Comparison of ENCODE assay signal across 16 cellular contexts in the genomic region with DNA sequence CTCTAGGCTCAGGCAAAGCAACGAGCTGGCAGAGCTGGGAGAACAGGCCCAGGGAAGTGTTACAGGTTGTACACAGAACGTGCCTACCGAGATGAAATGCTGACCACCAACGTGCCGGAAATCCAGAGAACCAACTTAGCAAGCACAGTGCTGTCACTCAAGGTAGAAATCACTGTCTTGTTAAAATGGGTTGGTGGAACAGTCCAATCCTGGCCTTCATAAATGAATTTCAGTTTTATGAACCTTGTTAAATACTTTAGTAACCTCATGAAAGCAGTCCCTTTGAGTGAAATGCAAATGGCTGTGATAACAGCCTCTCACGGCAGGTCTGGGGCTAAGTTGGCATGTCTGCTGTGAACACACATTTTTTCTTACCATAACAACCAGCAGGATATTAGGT. TPM values are rescaled to one million over a fixed set of nuclear protein-coding genes. Genes with fewer than 3 reads are reported as not detected.
DNase-seq lines count a peak whose midpoint lies in the region; ATAC-seq, FAIRE-seq and TF ChIP-seq lines count a peak whose summit lies in the region.
"Had no signal": no experiment of that assay in that cellular context is flagged by ENCODE, and none has a peak within 500 bp of the region (broad histone marks: within the 10 kb centered on the region; RNA-seq: fewer than 3 reads in every experiment).

No MANE protein-coding gene starts in this region.

- no peak overlapping the region for H3K4me3 Mint-ChIP-seq in T-helper 2 cell treated with Interferon-gamma antibody and Interleukin-4, amounts not matched to agents 5 μg/mL and 100 μg/mL, for 36 hours

- H4K20me1 ChIP-seq in BLaER1 = peaks cover 14% of the 10 kb centered on the region; the same call in 1 of the 2 replicates
- no peaks in the 10 kb centered on the region for H4K20me1 ChIP-seq in endothelial cell of umbilical vein (replicated peaks; ENCODE audit: control insufficient read depth, extremely low read depth, insufficient read depth, low read length)

- no peaks in the 10 kb centered on the region for H3K27me3 ChIP-seq in BLaER1
- H3K27me3 ChIP-seq in endothelial cell of umbilical vein (ENCODE audit: control insufficient read depth in 2 of 2, insufficient read depth in 2 of 2, low read length in 2 of 2) = no peaks in the 10 kb centered on the region
- H3K27me3 ChIP-seq: ovary had no signal

- no peak for DNase-seq in endothelial cell of umbilical vein (ENCODE audit: low read depth, low spot score)
- DNase-seq in T-helper 2 cell treated with Interferon-gamma antibody and Interleukin-4, amounts not matched to agents 5 μg/mL and 100 μg/mL, for 36 hours (ENCODE audit: low spot score) = no peak
- no peak for DNase-seq in UCSD-AML1 (lab: John Stamatoyannopoulos, UW; ENCODE audit: unreplicated experiment)
- no peak for DNase-seq in H54 (ENCODE audit: insufficient read length, low spot score)
- DNase-seq: activated CD8-positive, alpha-beta memory T cell treated with anti-CD3 and anti-CD28 coated beads for 24 hours; effector CD4-positive, alpha-beta T cell; NCI-H345; ovary; stimulated activated CD4-positive, alpha-beta T cell treated with anti-CD3 and anti-CD28 coated beads, Interleukin-1b, Interleukin-23, amount 100 ng/mL, for 48 hours; stimulated activated naive CD4-positive, alpha-beta T cell treated with Interleukin-2 at 50 U/mL for 16 hours had no signal

- H3K36me3 ChIP-seq in BLaER1 (peaks cover 97% of the 10 kb centered on the region), endothelial cell of umbilical vein (ENCODE audit: control insufficient read depth in 2 of 2, extremely low read depth in 1 of 2, insufficient read depth in 2 of 2, low read length in 2 of 2) (peaks cover 18 to 26% of the 10 kb centered on the region in 2 experiments)
- H3K36me3 ChIP-seq: ovary had no signal

- no peak for TF ChIP-seq CTCF in endothelial cell of umbilical vein (IDR thresholded peaks at IDR 0.05; ENCODE audit: extremely low read depth in 1 of 2, insufficient read depth in 1 of 2, low read depth in 1 of 2, low read length in 2 of 2)

- dilution Hi-C loops in endothelial cell of umbilical vein (cut with MboI; ENCODE audit: extremely low pct_ligation_motif_present, low sequenced_read_pairs) = no loop called here

- no peaks in the 10 kb centered on the region for H3K27me3 Mint-ChIP-seq in T-helper 2 cell treated with Interferon-gamma antibody and Interleukin-4, amounts not matched to agents 5 μg/mL and 100 μg/mL, for 36 hours (ENCODE audit: low read depth)

- no peak overlapping the region for H3K4me3 ChIP-seq in BLaER1
- no peak overlapping the region for H3K4me3 ChIP-seq in endothelial cell of umbilical vein (replicated peaks in 1 of 3; ENCODE audit: insufficient read depth in 1 of 3, low read depth in 1 of 3, low read length in 3 of 3)
- H3K4me3 ChIP-seq: lung, ovary had no signal

- intact Hi-C loops in endothelial cell of umbilical vein (cut with micrococcal nuclease) = no loop called here

- ATAC-seq in GM19023 (IDR thresholded peaks at IDR 0.05; ENCODE audit: unreplicated experiment) = peak; percentile 34
- ATAC-seq in HG03378 (IDR thresholded peaks at IDR 0.05; ENCODE audit: unreplicated experiment) = peak; percentile 16
- ATAC-seq in GM21390 (IDR thresholded peaks at IDR 0.05; ENCODE audit: unreplicated experiment) = no peak
- ATAC-seq: Panc1 had no signal

- TF ChIP-seq POLR2A in endothelial cell of umbilical vein (IDR thresholded peaks at IDR 0.05; ENCODE audit: low read depth, low read length) = no peak
- no peak for TF ChIP-seq POLR2A in H54 (IDR thresholded peaks at IDR 0.05; ENCODE audit: low read depth, low read length)

- H2AFZ ChIP-seq in endothelial cell of umbilical vein (ENCODE audit: low read depth, low read length) = no peak overlapping the region

- H3K9ac ChIP-seq in BLaER1 (peak overlapping the region; percentile 9; the same call in 1 of the 2 replicates), endothelial cell of umbilical vein (replicated peaks; ENCODE audit: extremely low read depth, insufficient read depth, low read length) (peak overlapping the region; percentile 16)

- H3K79me2 ChIP-seq in endothelial cell of umbilical vein (ENCODE audit: control insufficient read depth, insufficient read depth, low read length) = no peaks in the 10 kb centered on the region

- H3K4me2 ChIP-seq in BLaER1 (no peak overlapping the region), endothelial cell of umbilical vein (ENCODE audit: insufficient read depth, low read length) (peak overlapping the region; percentile 4)

- H3K27ac Mint-ChIP-seq in T-helper 2 cell treated with Interferon-gamma antibody and Interleukin-4, amounts not matched to agents 5 μg/mL and 100 μg/mL, for 36 hours = no peak overlapping the region

- no TSS peak for BruUV-seq in endothelial cell of umbilical vein (replicated peaks; lab: Mats Ljungman, UMichigan)

- H3K4me1 ChIP-seq in BLaER1 (no peaks in the 10 kb centered on the region), endothelial cell of umbilical vein (ENCODE audit: control insufficient read depth, extremely low read depth, insufficient read depth, low read length) (peaks cover 22% of the 10 kb centered on the region)

- no peaks in the 10 kb centered on the region for H3K9me1 ChIP-seq in endothelial cell of umbilical vein (replicated peaks; ENCODE audit: control insufficient read depth, extremely low read depth, insufficient read depth, low read length)

- H3K27ac ChIP-seq in BLaER1 = no peak overlapping the region
- H3K27ac ChIP-seq in endothelial cell of umbilical vein (ENCODE audit: insufficient read depth, low read depth, low read length) = peak overlapping the region; percentile 71
- H3K27ac ChIP-seq: ovary had no signal

- peaks cover 54% of the 10 kb centered on the region for H3K36me3 Mint-ChIP-seq in T-helper 2 cell treated with Interferon-gamma antibody and Interleukin-4, amounts not matched to agents 5 μg/mL and 100 μg/mL, for 36 hours (ENCODE audit: low read depth)

- H3K9me3 ChIP-seq in BLaER1 = no peaks in the 10 kb centered on the region
- no peaks in the 10 kb centered on the region for H3K9me3 ChIP-seq in endothelial cell of umbilical vein (replicated peaks; ENCODE audit: control insufficient read depth, insufficient read depth, low read length)
- H3K9me3 ChIP-seq: ovary had no signal

- FAIRE-seq in endothelial cell of umbilical vein (lab: Jason Lieb, UNC) = no peak
- no peak for FAIRE-seq in H54 (lab: Jason Lieb, UNC)

- H3K4me1 Mint-ChIP-seq in T-helper 2 cell treated with Interferon-gamma antibody and Interleukin-4, amounts not matched to agents 5 μg/mL and 100 μg/mL, for 36 hours (ENCODE audit: low read depth) = peaks cover 4% of the 10 kb centered on the region

- CTCF ChIA-PET in endothelial cell of umbilical vein (lab: Charles Lee) = interaction anchor here (0.8 to 1.5 kb wide), 11 partner anchors 13 to 159 kb away, joined by 3 to 11 read pairs (median 4); a partner anchor contains a TSS

- POLR2A ChIA-PET in endothelial cell of umbilical vein (lab: Charles Lee) = interaction anchor here (0.6 to 0.9 kb wide), 2 partner anchors 14 to 176 kb away, joined by 3 read pairs; no protein-coding TSS in a partner anchor

- H3K9me3 Mint-ChIP-seq in T-helper 2 cell treated with Interferon-gamma antibody and Interleukin-4, amounts not matched to agents 5 μg/mL and 100 μg/mL, for 36 hours = no peaks in the 10 kb centered on the region

TF ChIP-seq in endothelial cell of umbilical vein, 7 proteins besides CTCF, POLR2A, EP300 and RAD21:
- TF ChIP-seq EZH2 (IDR thresholded peaks at IDR 0.05; ENCODE audit: borderline replicate concordance, low read depth, low read length, severe bottlenecking) (no peak), MYC (IDR thresholded peaks at IDR 0.05; ENCODE audit: low read depth, low read length) (no peak), POLR2AphosphoS5 (IDR thresholded peaks at IDR 0.05; ENCODE audit: insufficient read depth, low read depth, low read length) (no peak), FOS (IDR thresholded peaks at IDR 0.05; ENCODE audit: borderline replicate concordance, insufficient read depth, low read length) (no peak), JUN (IDR thresholded peaks at IDR 0.05; ENCODE audit: borderline replicate concordance, insufficient read depth, insufficient read length, low read depth) (no peak), GATA2 (IDR thresholded peaks at IDR 0.05; ENCODE audit: insufficient read depth, insufficient read length, low read depth, low read length) (no peak)
- TF ChIP-seq, protein P1, sequence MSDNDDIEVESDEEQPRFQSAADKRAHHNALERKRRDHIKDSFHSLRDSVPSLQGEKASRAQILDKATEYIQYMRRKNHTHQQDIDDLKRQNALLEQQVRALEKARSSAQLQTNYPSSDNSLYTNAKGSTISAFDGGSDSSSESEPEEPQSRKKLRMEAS (IDR thresholded peaks at IDR 0.05; ENCODE audit: insufficient read depth, insufficient read length) = no peak

RNA-seq across cellular contexts. Expression of a gene that starts 29.0 kb away (rescaled TPM):
- 32.2 and 39.4 TPM in 2 replicates for total RNA-seq in endothelial cell of umbilical vein
- 5.5 and 7.3 TPM in 2 replicates for polyA plus RNA-seq in endothelial cell of umbilical vein
- 9.0 and 11.8 TPM in 2 replicates for polyA plus RNA-seq in endothelial cell of umbilical vein (2011; cell fraction: cytosol; rRNA removed)
- polyA plus RNA-seq in endothelial cell of umbilical vein (2011; cell fraction: nucleus; rRNA removed) = 11.7 and 17.6 TPM in 2 replicates
- polyA plus RNA-seq in endothelial cell of umbilical vein (2012) = 15.3 and 20.1 TPM in 2 replicates
- polyA minus RNA-seq in endothelial cell of umbilical vein = 3.6 and 10.0 TPM in 2 replicates
- 2.7 TPM for polyA minus RNA-seq in endothelial cell of umbilical vein (2011; cell fraction: cytosol; rRNA and poly(A)+ RNA removed)
- 2.9 and 5.9 TPM in 2 replicates for polyA minus RNA-seq in endothelial cell of umbilical vein (2011; cell fraction: nucleus; rRNA and poly(A)+ RNA removed)

RNA-seq across cellular contexts. Expression of a gene that starts 33.4 kb away (rescaled TPM):
- 52.1 and 65.6 TPM in 2 replicates for total RNA-seq in endothelial cell of umbilical vein
- 32.7 and 34.9 TPM in 2 replicates for polyA plus RNA-seq in endothelial cell of umbilical vein
- polyA plus RNA-seq in endothelial cell of umbilical vein (2011; cell fraction: cytosol; rRNA removed) = 32.9 and 36.9 TPM in 2 replicates
- 65.5 and 65.7 TPM in 2 replicates for polyA plus RNA-seq in endothelial cell of umbilical vein (2011; cell fraction: nucleus; rRNA removed)
- polyA plus RNA-seq in endothelial cell of umbilical vein (2012) = 36.1 and 40.4 TPM in 2 replicates
- polyA minus RNA-seq in endothelial cell of umbilical vein = 74.9 and 79.9 TPM in 2 replicates
- 32.6 TPM for polyA minus RNA-seq in endothelial cell of umbilical vein (2011; cell fraction: cytosol; rRNA and poly(A)+ RNA removed)
- 27.4 and 39.6 TPM in 2 replicates for polyA minus RNA-seq in endothelial cell of umbilical vein (2011; cell fraction: nucleus; rRNA and poly(A)+ RNA removed)
